In the genomic region with DNA sequence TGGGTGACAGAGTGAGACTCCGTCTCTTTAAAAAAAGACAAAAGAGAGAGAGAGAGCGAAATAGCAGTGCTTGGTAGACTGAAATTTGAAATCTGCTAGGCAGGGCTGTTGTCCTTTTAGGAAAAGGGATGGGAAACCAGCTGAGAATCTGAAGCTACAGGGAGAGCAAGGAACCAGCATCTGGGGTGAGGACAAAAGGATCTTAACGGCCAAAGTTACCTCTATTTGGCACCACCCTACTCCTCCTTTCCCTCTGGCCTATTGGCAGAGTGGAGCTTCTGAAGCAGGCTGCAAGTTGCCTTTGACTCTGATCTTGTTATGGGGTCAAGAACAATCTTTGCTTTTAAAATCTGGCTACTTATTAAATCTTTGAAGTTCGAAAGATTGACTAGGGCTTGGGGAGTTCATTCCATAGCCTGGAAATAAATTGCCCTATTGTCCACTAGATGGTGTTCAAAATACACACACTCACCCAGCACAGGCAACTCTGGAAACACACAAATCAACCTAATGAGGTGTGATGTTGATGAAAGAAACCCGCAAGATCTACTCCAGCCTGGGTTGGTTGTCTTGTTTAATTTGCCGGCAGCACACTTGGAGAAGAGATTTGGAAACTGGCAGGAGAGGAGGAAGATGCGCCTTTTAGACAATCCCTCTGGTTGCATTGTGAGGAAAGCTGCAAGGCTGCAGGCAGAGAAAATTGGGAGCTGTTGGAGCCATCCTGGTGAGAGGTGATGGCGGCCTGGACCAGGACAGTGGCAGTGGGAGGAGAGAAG, we compare ENCODE assay signal across 1 cellular context.
TF ChIP-seq lines count a peak whose summit lies in the region.

No MANE protein-coding gene starts in this region.

TF ChIP-seq in SK-N-SH, 30 proteins besides CTCF, POLR2A, EP300 and RAD21 (continued from another document):
- TF ChIP-seq TEAD4 (IDR thresholded peaks at IDR 0.05; ENCODE audit: borderline replicate concordance, insufficient read depth): no peak
- TF ChIP-seq, protein P1, sequence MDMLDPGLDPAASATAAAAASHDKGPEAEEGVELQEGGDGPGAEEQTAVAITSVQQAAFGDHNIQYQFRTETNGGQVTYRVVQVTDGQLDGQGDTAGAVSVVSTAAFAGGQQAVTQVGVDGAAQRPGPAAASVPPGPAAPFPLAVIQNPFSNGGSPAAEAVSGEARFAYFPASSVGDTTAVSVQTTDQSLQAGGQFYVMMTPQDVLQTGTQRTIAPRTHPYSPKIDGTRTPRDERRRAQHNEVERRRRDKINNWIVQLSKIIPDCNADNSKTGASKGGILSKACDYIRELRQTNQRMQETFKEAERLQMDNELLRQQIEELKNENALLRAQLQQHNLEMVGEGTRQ (IDR thresholded peaks at IDR 0.05; ENCODE audit: borderline replicate concordance, low read depth, low read length): no peak
- TF ChIP-seq EZH2phosphoT487 (IDR thresholded peaks at IDR 0.05; ENCODE audit: borderline replicate concordance, low read depth): no peak
